Comparison of ENCODE assay signal across 8 cellular contexts in genomic region chr19:17333611-17334413, GRCh38. TPM values are rescaled to one million over a fixed set of nuclear protein-coding genes. Genes with fewer than 3 reads are reported as not detected.
A peak's percentile ranks its signal among the peaks of the same experiment; 100 is the strongest.
DNase-seq lines count a peak whose midpoint lies in the region; ATAC-seq and TF ChIP-seq lines count a peak whose summit lies in the region.

No MANE protein-coding gene starts in this region.

- H3K36me3 Mint-ChIP-seq in activated CD4-positive, alpha-beta T cell treated with anti-CD3 and anti-CD28 coated beads, Interleukin-2, amount 10 ng/mL, durations not matched to agents 7 days and 5 days (ENCODE audit: low read depth): peaks cover 16% of the 10 kb centered on the region

- DNase-seq in ELR (ENCODE audit: low read depth) (peak; percentile 92), LNCaP clone FGC (ENCODE audit: low read depth) (no peak), myocyte (ENCODE audit: low read depth) (peak; percentile 32), stromal cell of bone marrow (ENCODE audit: low read depth) (peak; percentile 77), globus pallidus (ENCODE audit: low spot score) (no peak)
- peak; percentile 84 for DNase-seq in activated CD4-positive, alpha-beta T cell treated with anti-CD3 and anti-CD28 coated beads, Interleukin-2, amount 10 ng/mL, durations not matched to agents 7 days and 5 days

- peaks cover 52% of the 10 kb centered on the region for H3K4me1 Mint-ChIP-seq in activated CD4-positive, alpha-beta T cell treated with anti-CD3 and anti-CD28 coated beads, Interleukin-2, amount 10 ng/mL, durations not matched to agents 7 days and 5 days

- H3K4me3 Mint-ChIP-seq in activated CD4-positive, alpha-beta T cell treated with anti-CD3 and anti-CD28 coated beads, Interleukin-2, amount 10 ng/mL, durations not matched to agents 7 days and 5 days: peak overlapping the region; percentile 86

- H3K4me1 ChIP-seq in duodenal mucosa (ENCODE audit: control insufficient read depth in 1 of 2, insufficient read depth in 2 of 2, low read length in 2 of 2): peaks cover 20 to 45% of the 10 kb centered on the region in 2 donors

- H3K27ac Mint-ChIP-seq in activated CD4-positive, alpha-beta T cell treated with anti-CD3 and anti-CD28 coated beads, Interleukin-2, amount 10 ng/mL, durations not matched to agents 7 days and 5 days: peak overlapping the region; percentile 95

- CTCF ChIA-PET in activated CD4-positive, alpha-beta T cell treated with anti-CD3 and anti-CD28 coated beads, Interleukin-2, amount 10 ng/mL, durations not matched to agents 7 days and 5 days (lab: Charles Lee): interaction anchor here (0.5 to 2.2 kb wide), 10 partner anchors 10 to 86 kb away, joined by 3 to 7 read pairs (median 4); partner anchors contain the start of genes DDA1, MRPL34 and MVB12A

- ATAC-seq in GM21360 (IDR thresholded peaks at IDR 0.05; ENCODE audit: unreplicated experiment): no peak

- H3K36me3 ChIP-seq in duodenal mucosa (ENCODE audit: control insufficient read depth in 1 of 2, insufficient read depth in 2 of 2, low read length in 2 of 2): no peaks in the 10 kb centered on the region

- peak overlapping the region; percentile 43 to 72 for H3K9ac ChIP-seq in duodenal mucosa (ENCODE audit: low read depth in 1 of 2, low read length in 2 of 2)

- H3K9me3 ChIP-seq in duodenal mucosa (ENCODE audit: control insufficient read depth in 1 of 2, low read length in 2 of 2): no peaks in the 10 kb centered on the region

- peak overlapping the region; percentile 75 for H3K4me3 ChIP-seq in LNCaP clone FGC (ENCODE audit: low read depth, low read length)
- peak overlapping the region; percentile 63 to 72 for H3K4me3 ChIP-seq in duodenal mucosa (ENCODE audit: low read depth in 1 of 2, low read length in 2 of 2)

- peaks cover 19 to 25% of the 10 kb centered on the region in 2 donors for H3K27me3 ChIP-seq in duodenal mucosa (ENCODE audit: control insufficient read depth in 1 of 2, insufficient read depth in 2 of 2, low read length in 2 of 2)

- POLR2A ChIA-PET in activated CD4-positive, alpha-beta T cell treated with anti-CD3 and anti-CD28 coated beads, Interleukin-2, amount 10 ng/mL, durations not matched to agents 7 days and 5 days (lab: Charles Lee): no interaction called here

- no peak for TF ChIP-seq CTCF in LNCaP clone FGC (IDR thresholded peaks at IDR 0.05; ENCODE audit: control insufficient read depth, extremely low read depth, insufficient read depth)

- peaks cover 13% of the 10 kb centered on the region for H3K27me3 Mint-ChIP-seq in activated CD4-positive, alpha-beta T cell treated with anti-CD3 and anti-CD28 coated beads, Interleukin-2, amount 10 ng/mL, durations not matched to agents 7 days and 5 days

- H3K27ac ChIP-seq in duodenal mucosa (ENCODE audit: low read depth, low read length): no peak overlapping the region

- H3K9me3 Mint-ChIP-seq in activated CD4-positive, alpha-beta T cell treated with anti-CD3 and anti-CD28 coated beads, Interleukin-2, amount 10 ng/mL, durations not matched to agents 7 days and 5 days: no peaks in the 10 kb centered on the region

RNA-seq across cellular contexts. Expression of gene ANO8, which starts 0.8 kb away (rescaled TPM):
- 10 to 100 TPM; 16.4 to 17.5 TPM for total RNA-seq in activated CD4-positive, alpha-beta T cell treated with anti-CD3 and anti-CD28 coated beads, Interleukin-2, amount 10 ng/mL, durations not matched to agents 7 days and 5 days
- total RNA-seq in myocyte: 8.3 and 8.7 TPM in 2 replicates
- 8.6 TPM for polyA plus RNA-seq in myocyte (2012)

RNA-seq across cellular contexts. Expression of gene GTPBP3, which starts 3.5 kb away (rescaled TPM):
- 10 to 100 TPM; 30.9 to 41.3 TPM for total RNA-seq in activated CD4-positive, alpha-beta T cell treated with anti-CD3 and anti-CD28 coated beads, Interleukin-2, amount 10 ng/mL, durations not matched to agents 7 days and 5 days
- 19.3 and 20.2 TPM in 2 replicates for total RNA-seq in myocyte
- polyA plus RNA-seq in myocyte (2012): 12.8 TPM

RNA-seq across cellular contexts. Expression of gene DDA1, which starts 24.4 kb away (rescaled TPM):
- total RNA-seq in activated CD4-positive, alpha-beta T cell treated with anti-CD3 and anti-CD28 coated beads, Interleukin-2, amount 10 ng/mL, durations not matched to agents 7 days and 5 days: 10 to 100 TPM; 39.5 to 45.3 TPM
- total RNA-seq in myocyte: 26.2 and 34.5 TPM in 2 replicates
- 109 TPM for polyA plus RNA-seq in myocyte (2012)

RNA-seq across cellular contexts. Expression of gene MRPL34, which starts 28.1 kb away (rescaled TPM):
- 10 to 100 TPM; 79.5 to 80.8 TPM for total RNA-seq in activated CD4-positive, alpha-beta T cell treated with anti-CD3 and anti-CD28 coated beads, Interleukin-2, amount 10 ng/mL, durations not matched to agents 7 days and 5 days
- 55.7 and 87.2 TPM in 2 replicates for total RNA-seq in myocyte
- 66.7 TPM for polyA plus RNA-seq in myocyte (2012)

RNA-seq across cellular contexts. Expression of gene ABHD8, which starts 30.6 kb away (rescaled TPM):
- 10 to 100 TPM in 1 of 2 experiments, 1 to 10 TPM in 1; 9.3 to 10.1 TPM for total RNA-seq in activated CD4-positive, alpha-beta T cell treated with anti-CD3 and anti-CD28 coated beads, Interleukin-2, amount 10 ng/mL, durations not matched to agents 7 days and 5 days
- 24.0 and 24.8 TPM in 2 replicates for total RNA-seq in myocyte
- polyA plus RNA-seq in myocyte (2012): 16.5 TPM

Comparison
In these comparisons a context has a peak if more than half of its experiments do, and no peak if none do; other contexts are left out.
1. DNase-seq: peak in ELR (single experiment), activated CD4-positive, alpha-beta T cell treated with anti-CD3 and anti-CD28 coated beads, Interleukin-2, amount 10 ng/mL, durations not matched to agents 7 days and 5 days (single experiment), myocyte (single experiment) and stromal cell of bone marrow (single experiment); none in LNCaP clone FGC (single experiment) and globus pallidus (single experiment).